ENCODE assay signal across 21 cellular contexts in the genomic region with DNA sequence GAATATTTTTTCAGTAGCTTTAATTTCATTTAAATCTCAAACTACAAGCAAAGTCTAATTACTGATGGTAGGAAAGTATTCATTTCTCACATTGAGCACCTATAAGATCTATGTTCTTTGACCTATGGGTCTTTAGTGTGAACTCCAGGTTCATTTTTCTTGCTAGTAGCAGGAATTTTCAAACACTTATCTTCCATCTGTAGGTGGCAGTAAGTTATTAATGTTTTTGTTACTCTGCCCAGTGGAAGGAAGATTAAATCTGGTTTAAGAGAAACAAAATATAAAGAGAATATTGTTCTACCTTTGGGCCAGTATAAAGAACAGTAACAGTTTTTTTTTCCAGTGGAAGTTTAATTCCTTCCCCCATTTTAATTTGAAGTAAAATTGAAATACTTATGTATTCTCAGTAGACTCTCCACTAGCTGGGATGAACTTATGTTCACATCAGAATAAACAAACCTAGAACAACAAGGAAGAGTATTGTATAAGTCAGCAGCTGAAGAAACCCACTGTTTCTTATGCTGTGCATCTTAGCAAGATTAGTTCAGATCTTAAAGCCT.
DNase-seq lines count a peak whose midpoint lies in the region; ATAC-seq, FAIRE-seq and TF ChIP-seq lines count a peak whose summit lies in the region.
"Had no signal": no experiment of that assay in that cellular context is flagged by ENCODE, and none has a peak within 500 bp of the region (broad histone marks: within the 10 kb centered on the region; RNA-seq: fewer than 3 reads in every experiment).

No MANE protein-coding gene starts in this region.

- no peak overlapping the region for H3K9ac ChIP-seq in iPS-20b (ENCODE audit: low read depth, low read length)

- in situ Hi-C loops in Panc1 (cut with HindIII; ENCODE audit: low pct_unique_long_range_greater_than_20kb, low sequenced_read_pairs): no loop called here

- TF ChIP-seq CTCF in Panc1 (IDR thresholded peaks at IDR 0.05): peak; percentile 13; the same call in 1 of the 2 replicates

- no peaks in the 10 kb centered on the region for H3K36me3 ChIP-seq in Panc1 (ENCODE audit: control insufficient read depth, insufficient read depth, low read length)
- H3K36me3 ChIP-seq in iPS-20b (ENCODE audit: insufficient read depth, low read depth, low read length): no peaks in the 10 kb centered on the region
- H3K36me3 ChIP-seq: lower lobe of right lung, right lobe of liver had no signal

- H3K27ac ChIP-seq in Panc1 (ENCODE audit: low read length) (no peak overlapping the region), iPS-20b (ENCODE audit: low read length) (no peak overlapping the region)
- H3K27ac ChIP-seq: lower lobe of right lung, PC-9, right lobe of liver had no signal

- no TSS peak for BruUV-seq in Panc1 (replicated peaks; lab: Mats Ljungman, UMichigan)

- no peaks in the 10 kb centered on the region for H3K27me3 ChIP-seq in Panc1 (ENCODE audit: control insufficient read depth, insufficient read depth, low read length)
- H3K27me3 ChIP-seq in iPS-20b (ENCODE audit: insufficient read depth, low read length): no peaks in the 10 kb centered on the region
- H3K27me3 ChIP-seq: right lobe of liver had no signal

- H3K4me3 ChIP-seq in Panc1 (ENCODE audit: low read depth in 2 of 2, low read length in 2 of 2) (no peak overlapping the region), iPS-20b (ENCODE audit: low read length) (peak overlapping the region; percentile 52; the same call in 1 of the 2 replicates)
- H3K4me3 ChIP-seq: lower lobe of right lung, PC-9, right lobe of liver had no signal

- DNase-seq in HTR-8/SVneo (ENCODE audit: insufficient read length, low spot score): peak; percentile 1
- no peak for DNase-seq in Panc1 (ENCODE audit: low read depth, low spot score)
- DNase-seq in stimulated activated CD4-positive, alpha-beta T cell treated with anti-CD3 and anti-CD28 coated beads, Interleukin-4, amount 100 ng/mL, for 24 hours: no peak
- no peak for DNase-seq in AG08396 (ENCODE audit: low spot score)
- DNase-seq in germinal center (ENCODE audit: low spot score): no peak
- DNase-seq: ACHN; activated CD4-positive, alpha-beta T cell treated with anti-CD3 and anti-CD28 coated beads, Interleukin-2, amount 10 ng/mL, durations not matched to agents 7 days and 5 days; GOT3; lower lobe of right lung; NCI-H1417 treated with DMSO at 0.1 percent for 48 hours; NCI-H748 treated with DMSO at 0.1 percent for 48 hours; occipital lobe; PC-9; right lobe of liver; stimulated activated CD4-positive, alpha-beta T cell treated with anti-CD3 and anti-CD28 coated beads, Interleukin-15, amount 100 ng/mL, for 24 hours had no signal

- FAIRE-seq in A204.1 (lab: Jason Lieb, UNC): peak; percentile 92
- no peak for FAIRE-seq in HTR-8/SVneo (lab: Jason Lieb, UNC)
- FAIRE-seq: GM12891, GM19239, islet of Langerhans had no signal

- POLR2A ChIA-PET in Panc1 (lab: Charles Lee): no interaction called here

- intact Hi-C loops in Panc1 (cut with micrococcal nuclease; ENCODE audit: unreplicated experiment): no loop called here

- no peaks in the 10 kb centered on the region for H3K4me1 ChIP-seq in Panc1 (ENCODE audit: control insufficient read depth, insufficient read depth, low read length)
- peaks cover 26% of the 10 kb centered on the region for H3K4me1 ChIP-seq in iPS-20b (ENCODE audit: insufficient read depth, low read length)
- H3K4me1 ChIP-seq: lower lobe of right lung, right lobe of liver had no signal

- H3K9me3 ChIP-seq in Panc1 (ENCODE audit: control insufficient read depth, insufficient read depth, low read depth, low read length) (no peaks in the 10 kb centered on the region), iPS-20b (ENCODE audit: insufficient read depth, low read depth, low read length) (peaks cover 4% of the 10 kb centered on the region; the same call in 1 of the 2 replicates)
- H3K9me3 ChIP-seq: lower lobe of right lung, right lobe of liver had no signal

- ATAC-seq in Panc1: no peak
- ATAC-seq in HG02610 (IDR thresholded peaks at IDR 0.05; ENCODE audit: unreplicated experiment): no peak
- ATAC-seq: lower lobe of right lung had no signal

- CTCF ChIA-PET in Panc1 (lab: Charles Lee): interaction anchor here (0.7 kb wide), 1 partner anchor 42 kb away, joined by 4 read pairs; no protein-coding TSS in a partner anchor
